20 cellular contexts compared by ENCODE assay signal in genomic region chr17:3032258-3033247, GRCh38. TPM values are rescaled to one million over a fixed set of nuclear protein-coding genes. Genes with fewer than 3 reads are reported as not detected.
"Had no signal": no experiment of that assay in that cellular context is flagged by ENCODE, and none has a peak within 500 bp of the region (broad histone marks: within the 10 kb centered on the region; RNA-seq: fewer than 3 reads in every experiment).

No MANE protein-coding gene starts in this region.

- ATAC-seq: activated T-cell treated with anti-CD3 and anti-CD28 coated beads, Interleukin-2, amount 50 U/mL, for 4 hours; body of pancreas; effector memory CD8-positive, alpha-beta T cell; left lung; psoas muscle; right lobe of liver; T-helper 17 cell had no signal

- DNase-seq: activated gamma-delta T cell treated with Interleukin-2 at 50 U/mL for 16 hours; activated naive CD8-positive, alpha-beta T cell treated with anti-CD3 and anti-CD28 coated beads for 36 hours; activated T-cell treated with anti-CD3 and anti-CD28 coated beads, Interleukin-2, amount 50 U/mL, for 4 hours; amygdala; central memory CD4-positive, alpha-beta T cell; effector memory CD8-positive, alpha-beta T cell; heart left ventricle; mesendoderm; occipital lobe; psoas muscle; SJCRH30; stomach; T-helper 17 cell; testis had no signal

RNA-seq across cellular contexts. Expression of gene OR1D5, which starts 30.9 kb away (rescaled TPM):
- total RNA-seq: activated CD4-positive, alpha-beta T cell treated with anti-CD3 and anti-CD28 coated beads, Interleukin-2, amount 10 ng/mL, durations not matched to agents 24 days and 14 days; activated naive CD8-positive, alpha-beta T cell treated with anti-CD3 and anti-CD28 coated beads for 36 hours; activated T-cell treated with anti-CD3 and anti-CD28 coated beads, Interleukin-2, amount 50 U/mL, for 4 hours; body of pancreas; frontal cortex; heart left ventricle; left lung; occipital lobe; psoas muscle; right lobe of liver; SJCRH30; stomach; T-helper 17 cell; testis; upper lobe of left lung had no signal
